In genomic region chr11:119055901-119056300, GRCh38 we compare ENCODE assay signal across 6 cellular contexts. TPM values are rescaled to one million over a fixed set of nuclear protein-coding genes. Genes with fewer than 3 reads are reported as not detected.
DNase-seq lines count a peak whose midpoint lies in the region; ATAC-seq and TF ChIP-seq lines count a peak whose summit lies in the region.

No MANE protein-coding gene starts in this region.

- peaks cover 22% of the 10 kb centered on the region for H3K36me3 Mint-ChIP-seq in natural killer cell treated with Interleukin-12 subunit alpha and Interleukin-12 subunit beta and Interleukin-15 and Interleukin-18, amount 100 ng/mL, for 72 hours

- H3K36me3 ChIP-seq in body of pancreas (replicated peaks in 1 of 2; ENCODE audit: insufficient read depth in 1 of 2, low read depth in 2 of 2) = peaks cover 7 to 25% of the 10 kb centered on the region in 2 donors

- DNase-seq in AML-193 (lab: John Stamatoyannopoulos, UW) = peak; percentile 53 to 61
- peak; percentile 55 for DNase-seq in KBM-7
- DNase-seq in body of pancreas = no peak
- DNase-seq in natural killer cell treated with Interleukin-12 subunit alpha and Interleukin-12 subunit beta and Interleukin-15 and Interleukin-18, amount 100 ng/mL, for 72 hours (ENCODE audit: low spot score) = no peak
- no peak for DNase-seq in stimulated activated CD4-positive, alpha-beta T cell treated with anti-CD3 and anti-CD28 coated beads, Interleukin-4, amount 100 ng/mL, for 1 hour
- no peak for DNase-seq in activated CD4-positive, CD25-positive, alpha-beta regulatory T cell (lab: John Stamatoyannopoulos, UW)

- TF ChIP-seq CTCF in body of pancreas (IDR thresholded peaks at IDR 0.05) = no peak

- no peaks in the 10 kb centered on the region for H3K27me3 Mint-ChIP-seq in natural killer cell treated with Interleukin-12 subunit alpha and Interleukin-12 subunit beta and Interleukin-15 and Interleukin-18, amount 100 ng/mL, for 72 hours

- H3K4me1 ChIP-seq in body of pancreas = peaks cover 41% of the 10 kb centered on the region

- H3K27ac Mint-ChIP-seq in natural killer cell treated with Interleukin-12 subunit alpha and Interleukin-12 subunit beta and Interleukin-15 and Interleukin-18, amount 100 ng/mL, for 72 hours = peak overlapping the region; percentile 88 to 95

- peak overlapping the region; percentile 95 for H3K4me3 Mint-ChIP-seq in natural killer cell treated with Interleukin-12 subunit alpha and Interleukin-12 subunit beta and Interleukin-15 and Interleukin-18, amount 100 ng/mL, for 72 hours

- in situ Hi-C loops in KBM-7 (cut with MboI; ENCODE audit: low pct_unique_long_range_greater_than_20kb, low sequenced_read_pairs) = no loop called here

- peak overlapping the region; percentile 39 to 82 for H3K4me3 ChIP-seq in body of pancreas

- no peaks in the 10 kb centered on the region for H3K27me3 ChIP-seq in body of pancreas

- intact Hi-C loops in body of pancreas (cut with DNase I) = no loop called here

- no peaks in the 10 kb centered on the region for H3K9me3 Mint-ChIP-seq in natural killer cell treated with Interleukin-12 subunit alpha and Interleukin-12 subunit beta and Interleukin-15 and Interleukin-18, amount 100 ng/mL, for 72 hours

- ATAC-seq in body of pancreas = no peak
- ATAC-seq in natural killer cell treated with Interleukin-12 subunit alpha and Interleukin-12 subunit beta and Interleukin-15 and Interleukin-18, amount 100 ng/mL, for 72 hours = no peak

- H3K9me3 ChIP-seq in body of pancreas = no peaks in the 10 kb centered on the region

- peak overlapping the region; percentile 75 to 97 (median 92) for H3K27ac ChIP-seq in body of pancreas

- TF ChIP-seq POLR2A in body of pancreas (IDR thresholded peaks at IDR 0.05) = no peak

- H3K4me1 Mint-ChIP-seq in natural killer cell treated with Interleukin-12 subunit alpha and Interleukin-12 subunit beta and Interleukin-15 and Interleukin-18, amount 100 ng/mL, for 72 hours (ENCODE audit: low read depth in 2 of 2) = peaks cover 35 to 51% of the 10 kb centered on the region in 2 donors

- 17 to 29% methylated on average over 6 of the region's 6 CpGs for WGBS in body of pancreas, 2 donors

RNA-seq across cellular contexts. Expression of gene HYOU1, which starts 1.1 kb away (rescaled TPM):
- total RNA-seq in body of pancreas = 100 to 1,000 TPM; 121 to 218 TPM
- 100 to 1,000 TPM; 259 to 333 TPM for total RNA-seq in natural killer cell treated with Interleukin-12 subunit alpha and Interleukin-12 subunit beta and Interleukin-15 and Interleukin-18, amount 100 ng/mL, for 72 hours

RNA-seq across cellular contexts. Expression of gene VPS11, which starts 11.7 kb away (rescaled TPM):
- total RNA-seq in body of pancreas = 10 to 100 TPM; 17.6 to 50.1 TPM
- 10 to 100 TPM; 34.7 to 42.0 TPM for total RNA-seq in natural killer cell treated with Interleukin-12 subunit alpha and Interleukin-12 subunit beta and Interleukin-15 and Interleukin-18, amount 100 ng/mL, for 72 hours

RNA-seq across cellular contexts. Expression of gene SLC37A4, which starts 25.2 kb away (rescaled TPM):
- total RNA-seq in body of pancreas = 10 to 100 TPM; 64.6 to 90.3 TPM
- 10 to 100 TPM; 20.3 to 32.6 TPM for total RNA-seq in natural killer cell treated with Interleukin-12 subunit alpha and Interleukin-12 subunit beta and Interleukin-15 and Interleukin-18, amount 100 ng/mL, for 72 hours

RNA-seq across cellular contexts. Expression of gene HMBS, which starts 28.8 kb away (rescaled TPM):
- 10 to 100 TPM in 1 of 2 donors, 1 to 10 TPM in 1; 7.6 to 16.1 TPM for total RNA-seq in body of pancreas
- total RNA-seq in natural killer cell treated with Interleukin-12 subunit alpha and Interleukin-12 subunit beta and Interleukin-15 and Interleukin-18, amount 100 ng/mL, for 72 hours = 10 to 100 TPM; 18.0 to 53.9 TPM

RNA-seq across cellular contexts. Expression of gene TRAPPC4, which starts 37.3 kb away (rescaled TPM):
- 10 to 100 TPM; 26.2 to 39.9 TPM for total RNA-seq in body of pancreas
- total RNA-seq in natural killer cell treated with Interleukin-12 subunit alpha and Interleukin-12 subunit beta and Interleukin-15 and Interleukin-18, amount 100 ng/mL, for 72 hours = 10 to 100 TPM; 76.3 to 82.3 TPM

Comparison
In these comparisons a context has a peak if more than half of its experiments do, and no peak if none do; other contexts are left out.
1. DNase-seq: peak in AML-193 (2 of 2) and KBM-7 (single experiment); none in body of pancreas (0 of 4), natural killer cell treated with Interleukin-12 subunit alpha and Interleukin-12 subunit beta and Interleukin-15 and Interleukin-18, amount 100 ng/mL, for 72 hours (single experiment), stimulated activated CD4-positive, alpha-beta T cell treated with anti-CD3 and anti-CD28 coated beads, Interleukin-4, amount 100 ng/mL, for 1 hour (single experiment) and activated CD4-positive, CD25-positive, alpha-beta regulatory T cell (0 of 4).